Comparison of ENCODE assay signal across 8 cellular contexts in genomic region chrX:16445166-16445752, GRCh38.
A peak's percentile ranks its signal among the peaks of the same experiment; 100 is the strongest.
DNase-seq lines count a peak whose midpoint lies in the region; ATAC-seq lines count a peak whose summit lies in the region.

No MANE protein-coding gene starts in this region.

- ATAC-seq in HG03469 (IDR thresholded peaks at IDR 0.05; ENCODE audit: unreplicated experiment), result no peak

- DNase-seq in NCI-H748 (lab: John Stamatoyannopoulos, UW; ENCODE audit: unreplicated experiment), result peak; percentile 37
- no peak for DNase-seq in NCI-H748 treated with DMSO at 0.1 percent for 48 hours (lab: John Stamatoyannopoulos, UW)
- DNase-seq in HCEC 1CT, result peak; percentile 6
- DNase-seq in NCI-H460 (ENCODE audit: extremely low read depth, low read depth), result peak; percentile 18
- DNase-seq in activated T-cell treated with anti-CD3 and anti-CD28 coated beads for 4 hours, result peak; percentile 12
- peak; percentile 15 for DNase-seq in germinal center (ENCODE audit: low spot score)
- DNase-seq in stimulated activated CD4-positive, alpha-beta T cell treated with anti-CD3 and anti-CD28 coated beads, Interleukin-1b, Interleukin-23, amount 100 ng/mL, for 48 hours, result peak; percentile 21
